1 cellular context compared by ENCODE assay signal in the genomic region with DNA sequence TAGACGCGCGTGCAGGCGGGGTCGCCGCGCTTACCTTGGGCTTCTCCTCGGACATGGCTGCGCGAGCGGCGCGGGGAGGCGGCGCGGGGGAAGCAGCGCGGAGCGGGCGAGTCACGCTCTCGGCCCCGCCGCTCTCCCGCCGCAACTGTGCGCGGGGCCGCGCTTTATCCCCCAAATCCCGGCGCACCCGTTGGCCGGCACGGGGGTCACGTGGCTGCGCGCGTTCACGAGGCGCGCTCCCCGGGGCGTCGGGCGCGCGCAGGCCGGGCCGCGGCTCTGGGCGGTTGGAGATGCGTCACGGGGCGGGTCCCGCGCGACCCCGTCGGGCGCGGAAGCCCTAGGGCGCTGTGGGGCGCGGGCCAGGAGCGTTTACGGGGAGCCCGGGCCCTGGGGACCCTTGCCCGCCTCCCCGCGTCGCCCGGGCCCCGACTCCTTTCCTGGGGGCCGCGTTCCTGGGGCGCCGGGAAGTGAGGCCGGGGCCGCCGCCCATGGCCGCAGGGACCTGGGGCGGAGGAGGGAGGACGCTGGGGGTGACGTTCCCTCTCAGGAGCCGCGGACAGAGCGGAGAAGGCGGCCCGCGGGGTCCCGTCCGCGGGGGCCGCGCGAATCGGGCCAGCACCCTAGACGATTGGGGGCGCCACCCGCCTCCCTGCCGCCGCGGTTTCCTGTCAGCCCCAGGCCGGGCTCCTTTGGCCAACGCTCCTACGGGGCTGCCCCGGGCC.
TF ChIP-seq lines count a peak whose summit lies in the region.

A gene (minus strand): TSS at position 149 of the 722 bp plus-strand sequence. CDS start 94 bp downstream, at position 55.

TF ChIP-seq in K562, 482 proteins besides CTCF, POLR2A, EP300 and RAD21 (continued from another document and continues in another):
- TF ChIP-seq, protein P1, sequence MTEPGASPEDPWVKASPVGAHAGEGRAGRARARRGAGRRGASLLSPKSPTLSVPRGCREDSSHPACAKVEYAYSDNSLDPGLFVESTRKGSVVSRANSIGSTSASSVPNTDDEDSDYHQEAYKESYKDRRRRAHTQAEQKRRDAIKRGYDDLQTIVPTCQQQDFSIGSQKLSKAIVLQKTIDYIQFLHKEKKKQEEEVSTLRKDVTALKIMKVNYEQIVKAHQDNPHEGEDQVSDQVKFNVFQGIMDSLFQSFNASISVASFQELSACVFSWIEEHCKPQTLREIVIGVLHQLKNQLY (CRISPR knock-in tag; conservative IDR thresholded peaks at IDR 0.05): 0 out of 4 replicates have a peak, but pooled peaks of 1 of the 2 experiments have one; percentile 59
- no peak for TF ChIP-seq PRMT5 (CRISPR knock-in tag; IDR thresholded peaks at IDR 0.05)
- TF ChIP-seq ZNF239 (CRISPR knock-in tag; IDR thresholded peaks at IDR 0.05): peak; percentile 72; the same call in 1 of the 2 replicates
- no peak for TF ChIP-seq KDM1A (IDR thresholded peaks at IDR 0.05)
- peak in 1 of 2 experiments; percentile 88; a peak in 2 of 4 replicates for TF ChIP-seq NRF1 (conservative IDR thresholded peaks at IDR 0.05 in 1 of 2, IDR thresholded peaks at IDR 0.05 in 1 of 2)
- TF ChIP-seq ATF7 (IDR thresholded peaks at IDR 0.05): peak; percentile 81
- no peak for TF ChIP-seq ELF2 (CRISPR knock-in tag; IDR thresholded peaks at IDR 0.05)
- no peak for TF ChIP-seq COPS2 (conservative IDR thresholded peaks at IDR 0.05)
- TF ChIP-seq POLR2G (IDR thresholded peaks at IDR 0.05; ENCODE audit: low read depth, low read length): peak; percentile 80
- peak; percentile 12 for TF ChIP-seq FOS (IDR thresholded peaks at IDR 0.05; ENCODE audit: extremely low read depth, insufficient read length)
- no peak for TF ChIP-seq NUFIP1 (IDR thresholded peaks at IDR 0.05; ENCODE audit: partially characterized antibody)
- TF ChIP-seq TGIF2 (CRISPR knock-in tag; IDR thresholded peaks at IDR 0.05): no peak
- TF ChIP-seq HNRNPL (IDR thresholded peaks at IDR 0.05; ENCODE audit: low read depth, low read length): peak; percentile 30; the same call in 1 of the 2 replicates
- no peak for TF ChIP-seq NR2C1 (IDR thresholded peaks at IDR 0.05)
- no peak for TF ChIP-seq NR2C1 (tag; IDR thresholded peaks at IDR 0.05)
- 0 out of 2 replicates have a peak, but pooled peaks have one; percentile 35 for TF ChIP-seq ZNF24 (IDR thresholded peaks at IDR 0.05)
- TF ChIP-seq, protein P2, sequence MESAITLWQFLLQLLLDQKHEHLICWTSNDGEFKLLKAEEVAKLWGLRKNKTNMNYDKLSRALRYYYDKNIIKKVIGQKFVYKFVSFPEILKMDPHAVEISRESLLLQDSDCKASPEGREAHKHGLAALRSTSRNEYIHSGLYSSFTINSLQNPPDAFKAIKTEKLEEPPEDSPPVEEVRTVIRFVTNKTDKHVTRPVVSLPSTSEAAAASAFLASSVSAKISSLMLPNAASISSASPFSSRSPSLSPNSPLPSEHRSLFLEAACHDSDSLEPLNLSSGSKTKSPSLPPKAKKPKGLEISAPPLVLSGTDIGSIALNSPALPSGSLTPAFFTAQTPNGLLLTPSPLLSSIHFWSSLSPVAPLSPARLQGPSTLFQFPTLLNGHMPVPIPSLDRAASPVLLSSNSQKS (CRISPR knock-in tag; IDR thresholded peaks at IDR 0.05): 0 out of 2 replicates have a peak, but pooled peaks have one; percentile 6
- TF ChIP-seq CBX1 (IDR thresholded peaks at IDR 0.05; ENCODE audit: low read depth): peak; percentile 74; the same call in 1 of the 2 replicates
- TF ChIP-seq, protein P3, sequence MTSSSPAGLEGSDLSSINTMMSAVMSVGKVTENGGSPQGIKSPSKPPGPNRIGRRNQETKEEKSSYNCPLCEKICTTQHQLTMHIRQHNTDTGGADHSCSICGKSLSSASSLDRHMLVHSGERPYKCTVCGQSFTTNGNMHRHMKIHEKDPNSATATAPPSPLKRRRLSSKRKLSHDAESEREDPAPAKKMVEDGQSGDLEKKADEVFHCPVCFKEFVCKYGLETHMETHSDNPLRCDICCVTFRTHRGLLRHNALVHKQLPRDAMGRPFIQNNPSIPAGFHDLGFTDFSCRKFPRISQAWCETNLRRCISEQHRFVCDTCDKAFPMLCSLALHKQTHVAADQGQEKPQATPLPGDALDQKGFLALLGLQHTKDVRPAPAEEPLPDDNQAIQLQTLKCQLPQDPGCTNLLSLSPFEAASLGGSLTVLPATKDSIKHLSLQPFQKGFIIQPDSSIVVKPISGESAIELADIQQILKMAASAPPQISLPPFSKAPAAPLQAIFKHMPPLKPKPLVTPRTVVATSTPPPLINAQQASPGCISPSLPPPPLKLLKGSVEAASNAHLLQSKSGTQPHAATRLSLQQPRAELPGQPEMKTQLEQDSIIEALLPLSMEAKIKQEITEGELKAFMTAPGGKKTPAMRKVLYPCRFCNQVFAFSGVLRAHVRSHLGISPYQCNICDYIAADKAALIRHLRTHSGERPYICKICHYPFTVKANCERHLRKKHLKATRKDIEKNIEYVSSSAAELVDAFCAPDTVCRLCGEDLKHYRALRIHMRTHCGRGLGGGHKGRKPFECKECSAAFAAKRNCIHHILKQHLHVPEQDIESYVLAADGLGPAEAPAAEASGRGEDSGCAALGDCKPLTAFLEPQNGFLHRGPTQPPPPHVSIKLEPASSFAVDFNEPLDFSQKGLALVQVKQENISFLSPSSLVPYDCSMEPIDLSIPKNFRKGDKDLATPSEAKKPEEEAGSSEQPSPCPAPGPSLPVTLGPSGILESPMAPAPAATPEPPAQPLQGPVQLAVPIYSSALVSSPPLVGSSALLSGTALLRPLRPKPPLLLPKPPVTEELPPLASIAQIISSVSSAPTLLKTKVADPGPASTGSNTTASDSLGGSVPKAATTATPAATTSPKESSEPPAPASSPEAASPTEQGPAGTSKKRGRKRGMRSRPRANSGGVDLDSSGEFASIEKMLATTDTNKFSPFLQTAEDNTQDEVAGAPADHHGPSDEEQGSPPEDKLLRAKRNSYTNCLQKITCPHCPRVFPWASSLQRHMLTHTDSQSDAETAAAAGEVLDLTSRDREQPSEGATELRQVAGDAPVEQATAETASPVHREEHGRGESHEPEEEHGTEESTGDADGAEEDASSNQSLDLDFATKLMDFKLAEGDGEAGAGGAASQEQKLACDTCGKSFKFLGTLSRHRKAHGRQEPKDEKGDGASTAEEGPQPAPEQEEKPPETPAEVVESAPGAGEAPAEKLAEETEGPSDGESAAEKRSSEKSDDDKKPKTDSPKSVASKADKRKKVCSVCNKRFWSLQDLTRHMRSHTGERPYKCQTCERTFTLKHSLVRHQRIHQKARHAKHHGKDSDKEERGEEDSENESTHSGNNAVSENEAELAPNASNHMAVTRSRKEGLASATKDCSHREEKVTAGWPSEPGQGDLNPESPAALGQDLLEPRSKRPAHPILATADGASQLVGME (CRISPR knock-in tag; IDR thresholded peaks at IDR 0.05): peak; percentile 96
- TF ChIP-seq BRD4 (IDR thresholded peaks at IDR 0.05): peak; percentile 46; the same call in 1 of the 2 replicates
- TF ChIP-seq, protein P4, sequence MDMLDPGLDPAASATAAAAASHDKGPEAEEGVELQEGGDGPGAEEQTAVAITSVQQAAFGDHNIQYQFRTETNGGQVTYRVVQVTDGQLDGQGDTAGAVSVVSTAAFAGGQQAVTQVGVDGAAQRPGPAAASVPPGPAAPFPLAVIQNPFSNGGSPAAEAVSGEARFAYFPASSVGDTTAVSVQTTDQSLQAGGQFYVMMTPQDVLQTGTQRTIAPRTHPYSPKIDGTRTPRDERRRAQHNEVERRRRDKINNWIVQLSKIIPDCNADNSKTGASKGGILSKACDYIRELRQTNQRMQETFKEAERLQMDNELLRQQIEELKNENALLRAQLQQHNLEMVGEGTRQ (CRISPR knock-in tag; IDR thresholded peaks at IDR 0.05): peak; percentile 91
- no peak for TF ChIP-seq HNRNPK (IDR thresholded peaks at IDR 0.05; ENCODE audit: low read depth, low read length, poor library complexity, severe bottlenecking)
- no peak for TF ChIP-seq ZNF232 (CRISPR knock-in tag; IDR thresholded peaks at IDR 0.05)
- TF ChIP-seq TARDBP (IDR thresholded peaks at IDR 0.05): peak; percentile 65
- peak; percentile 71 for TF ChIP-seq ETS2 (tag; IDR thresholded peaks at IDR 0.05; ENCODE audit: borderline replicate concordance, poor library complexity, severe bottlenecking)
- TF ChIP-seq, protein P5, sequence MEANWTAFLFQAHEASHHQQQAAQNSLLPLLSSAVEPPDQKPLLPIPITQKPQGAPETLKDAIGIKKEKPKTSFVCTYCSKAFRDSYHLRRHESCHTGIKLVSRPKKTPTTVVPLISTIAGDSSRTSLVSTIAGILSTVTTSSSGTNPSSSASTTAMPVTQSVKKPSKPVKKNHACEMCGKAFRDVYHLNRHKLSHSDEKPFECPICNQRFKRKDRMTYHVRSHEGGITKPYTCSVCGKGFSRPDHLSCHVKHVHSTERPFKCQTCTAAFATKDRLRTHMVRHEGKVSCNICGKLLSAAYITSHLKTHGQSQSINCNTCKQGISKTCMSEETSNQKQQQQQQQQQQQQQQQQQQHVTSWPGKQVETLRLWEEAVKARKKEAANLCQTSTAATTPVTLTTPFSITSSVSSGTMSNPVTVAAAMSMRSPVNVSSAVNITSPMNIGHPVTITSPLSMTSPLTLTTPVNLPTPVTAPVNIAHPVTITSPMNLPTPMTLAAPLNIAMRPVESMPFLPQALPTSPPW (CRISPR knock-in tag; IDR thresholded peaks at IDR 0.05): peak; percentile 89
- TF ChIP-seq MCM3 (IDR thresholded peaks at IDR 0.05): no peak
- peak; percentile 57; the same call in 1 of the 2 replicates for TF ChIP-seq KDM2B (CRISPR knock-in tag; IDR thresholded peaks at IDR 0.05)
- TF ChIP-seq, protein P6, sequence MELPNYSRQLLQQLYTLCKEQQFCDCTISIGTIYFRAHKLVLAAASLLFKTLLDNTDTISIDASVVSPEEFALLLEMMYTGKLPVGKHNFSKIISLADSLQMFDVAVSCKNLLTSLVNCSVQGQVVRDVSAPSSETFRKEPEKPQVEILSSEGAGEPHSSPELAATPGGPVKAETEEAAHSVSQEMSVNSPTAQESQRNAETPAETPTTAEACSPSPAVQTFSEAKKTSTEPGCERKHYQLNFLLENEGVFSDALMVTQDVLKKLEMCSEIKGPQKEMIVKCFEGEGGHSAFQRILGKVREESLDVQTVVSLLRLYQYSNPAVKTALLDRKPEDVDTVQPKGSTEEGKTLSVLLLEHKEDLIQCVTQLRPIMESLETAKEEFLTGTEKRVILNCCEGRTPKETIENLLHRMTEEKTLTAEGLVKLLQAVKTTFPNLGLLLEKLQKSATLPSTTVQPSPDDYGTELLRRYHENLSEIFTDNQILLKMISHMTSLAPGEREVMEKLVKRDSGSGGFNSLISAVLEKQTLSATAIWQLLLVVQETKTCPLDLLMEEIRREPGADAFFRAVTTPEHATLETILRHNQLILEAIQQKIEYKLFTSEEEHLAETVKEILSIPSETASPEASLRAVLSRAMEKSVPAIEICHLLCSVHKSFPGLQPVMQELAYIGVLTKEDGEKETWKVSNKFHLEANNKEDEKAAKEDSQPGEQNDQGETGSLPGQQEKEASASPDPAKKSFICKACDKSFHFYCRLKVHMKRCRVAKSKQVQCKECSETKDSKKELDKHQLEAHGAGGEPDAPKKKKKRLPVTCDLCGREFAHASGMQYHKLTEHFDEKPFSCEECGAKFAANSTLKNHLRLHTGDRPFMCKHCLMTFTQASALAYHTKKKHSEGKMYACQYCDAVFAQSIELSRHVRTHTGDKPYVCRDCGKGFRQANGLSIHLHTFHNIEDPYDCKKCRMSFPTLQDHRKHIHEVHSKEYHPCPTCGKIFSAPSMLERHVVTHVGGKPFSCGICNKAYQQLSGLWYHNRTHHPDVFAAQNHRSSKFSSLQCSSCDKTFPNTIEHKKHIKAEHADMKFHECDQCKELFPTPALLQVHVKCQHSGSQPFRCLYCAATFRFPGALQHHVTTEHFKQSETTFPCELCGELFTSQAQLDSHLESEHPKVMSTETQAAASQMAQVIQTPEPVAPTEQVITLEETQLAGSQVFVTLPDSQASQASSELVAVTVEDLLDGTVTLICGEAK (IDR thresholded peaks at IDR 0.05): no peak
- TF ChIP-seq, protein P6 (CRISPR knock-in tag; IDR thresholded peaks at IDR 0.05): no peak
- TF ChIP-seq ELF4 (CRISPR knock-in tag; IDR thresholded peaks at IDR 0.05): peak; percentile 82; the same call in 1 of the 2 replicates
- TF ChIP-seq, protein P7, sequence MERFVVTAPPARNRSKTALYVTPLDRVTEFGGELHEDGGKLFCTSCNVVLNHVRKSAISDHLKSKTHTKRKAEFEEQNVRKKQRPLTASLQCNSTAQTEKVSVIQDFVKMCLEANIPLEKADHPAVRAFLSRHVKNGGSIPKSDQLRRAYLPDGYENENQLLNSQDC (CRISPR knock-in tag; IDR thresholded peaks at IDR 0.05): no peak
- TF ChIP-seq ILF3 (IDR thresholded peaks at IDR 0.05; ENCODE audit: borderline replicate concordance): peak; percentile 68; the same call in 1 of the 2 replicates
- TF ChIP-seq JUND (IDR thresholded peaks at IDR 0.05; ENCODE audit: borderline replicate concordance, low read depth, low read length): peak; percentile 57
- no peak; the same call in 2 of the 3 replicates for TF ChIP-seq JUND (tag; IDR thresholded peaks at IDR 0.05; ENCODE audit: borderline replicate concordance, low read depth, low read length)
- TF ChIP-seq ZNF707 (CRISPR knock-in tag; conservative IDR thresholded peaks at IDR 0.05): peak; percentile 80
- no peak for TF ChIP-seq NCOA6 (IDR thresholded peaks at IDR 0.05)
- TF ChIP-seq, protein P8, sequence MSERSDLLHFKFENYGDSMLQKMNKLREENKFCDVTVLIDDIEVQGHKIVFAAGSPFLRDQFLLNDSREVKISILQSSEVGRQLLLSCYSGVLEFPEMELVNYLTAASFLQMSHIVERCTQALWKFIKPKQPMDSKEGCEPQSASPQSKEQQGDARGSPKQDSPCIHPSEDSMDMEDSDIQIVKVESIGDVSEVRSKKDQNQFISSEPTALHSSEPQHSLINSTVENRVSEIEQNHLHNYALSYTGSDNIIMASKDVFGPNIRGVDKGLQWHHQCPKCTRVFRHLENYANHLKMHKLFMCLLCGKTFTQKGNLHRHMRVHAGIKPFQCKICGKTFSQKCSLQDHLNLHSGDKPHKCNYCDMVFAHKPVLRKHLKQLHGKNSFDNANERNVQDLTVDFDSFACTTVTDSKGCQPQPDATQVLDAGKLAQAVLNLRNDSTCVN (CRISPR knock-in tag; IDR thresholded peaks at IDR 0.05): 0 out of 2 replicates have a peak, but pooled peaks have one; percentile 23
